Comparison of ENCODE assay signal across 1 cellular context in the genomic region with DNA sequence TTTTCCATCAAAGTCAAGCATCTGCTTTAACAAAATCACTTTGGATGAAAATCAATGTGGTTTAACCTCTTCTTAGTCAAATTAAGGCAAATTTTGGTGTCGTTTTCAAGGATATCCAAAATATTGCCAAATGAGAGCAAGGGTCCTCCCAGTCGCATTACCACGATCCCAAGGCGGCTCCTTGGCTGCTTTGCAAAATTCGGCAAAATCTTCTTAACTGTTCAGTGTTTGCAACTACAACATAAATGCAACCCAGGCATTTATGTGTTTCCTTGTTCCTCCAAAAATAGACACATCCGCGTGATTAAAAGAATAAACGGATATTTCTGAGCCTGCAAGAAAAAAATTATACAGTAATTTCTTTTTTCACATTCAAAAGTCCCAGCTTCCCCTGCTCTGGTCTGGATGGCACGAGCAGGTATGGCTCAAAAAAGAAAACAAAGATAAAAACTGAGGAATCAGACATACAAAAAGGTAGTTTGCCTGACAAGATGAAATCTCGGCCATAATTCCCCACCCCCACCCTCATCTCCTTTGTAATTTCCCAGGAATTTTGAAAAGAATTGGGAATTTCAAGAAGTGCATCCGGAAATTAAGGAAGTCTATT.
TF ChIP-seq lines count a peak whose summit lies in the region.

No MANE protein-coding gene starts in this region.

TF ChIP-seq in endothelial cell of umbilical vein, 7 proteins besides CTCF, POLR2A, EP300 and RAD21:
- TF ChIP-seq POLR2AphosphoS5 (IDR thresholded peaks at IDR 0.05; ENCODE audit: insufficient read depth, low read depth, low read length) (no peak), GATA2 (IDR thresholded peaks at IDR 0.05; ENCODE audit: insufficient read depth, insufficient read length, low read depth, low read length) (peak; percentile 8)
